ENCODE assay signal across 8 cellular contexts in the genomic region with DNA sequence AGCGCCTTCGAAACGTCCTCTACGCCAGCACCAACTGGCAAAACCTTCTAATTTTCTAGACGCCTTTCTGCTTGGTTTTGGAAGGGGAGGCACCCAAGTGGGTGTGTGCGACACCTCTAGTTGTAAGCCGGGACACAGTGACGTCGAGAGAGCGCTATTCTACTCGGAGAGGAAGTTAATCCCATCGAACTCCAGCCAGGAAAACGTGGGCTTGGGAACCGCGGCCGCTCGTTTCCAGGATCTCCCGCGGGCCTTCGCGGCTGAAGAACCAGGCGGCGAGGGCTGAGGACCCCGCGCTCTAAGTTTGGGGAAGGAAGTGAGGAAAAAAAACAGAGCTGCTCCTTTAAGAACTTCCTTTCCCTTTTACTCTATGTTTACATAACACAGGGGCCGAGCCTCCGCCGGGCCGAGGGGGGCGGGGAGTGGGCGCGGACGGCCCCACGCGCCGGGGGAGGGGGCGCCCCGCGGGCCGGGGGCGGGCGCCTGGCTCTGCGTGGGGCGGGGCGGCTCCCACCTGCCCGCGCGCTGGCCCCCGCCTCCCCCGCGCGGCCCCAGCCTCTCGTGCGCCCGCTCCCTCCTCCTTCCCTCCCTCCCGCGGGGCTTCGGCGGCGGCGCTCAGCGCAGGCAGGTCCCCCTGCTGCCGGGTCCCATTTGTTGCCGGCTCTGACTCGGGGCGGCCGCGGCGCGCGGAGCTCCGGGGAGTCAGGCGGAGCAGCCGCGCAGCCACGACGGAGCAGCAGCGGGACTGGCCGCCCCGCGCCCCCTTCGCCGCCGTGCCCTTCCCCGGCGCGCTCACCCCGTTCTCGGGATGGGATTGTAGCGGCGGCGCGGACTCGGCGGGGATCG.
DNase-seq lines count a peak whose midpoint lies in the region; ATAC-seq and TF ChIP-seq lines count a peak whose summit lies in the region.

A gene with protein sequence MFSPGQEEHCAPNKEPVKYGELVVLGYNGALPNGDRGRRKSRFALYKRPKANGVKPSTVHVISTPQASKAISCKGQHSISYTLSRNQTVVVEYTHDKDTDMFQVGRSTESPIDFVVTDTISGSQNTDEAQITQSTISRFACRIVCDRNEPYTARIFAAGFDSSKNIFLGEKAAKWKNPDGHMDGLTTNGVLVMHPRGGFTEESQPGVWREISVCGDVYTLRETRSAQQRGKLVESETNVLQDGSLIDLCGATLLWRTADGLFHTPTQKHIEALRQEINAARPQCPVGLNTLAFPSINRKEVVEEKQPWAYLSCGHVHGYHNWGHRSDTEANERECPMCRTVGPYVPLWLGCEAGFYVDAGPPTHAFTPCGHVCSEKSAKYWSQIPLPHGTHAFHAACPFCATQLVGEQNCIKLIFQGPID (plus strand): TSS at position 647 of the 846 bp plus-strand sequence. CDS start 250 bp downstream, outside the sequence.

- H3K4me1 Mint-ChIP-seq in activated T-cell treated with anti-CD3 and anti-CD28 coated beads, Interleukin-2, amount 50 U/mL, for 24 hours (ENCODE audit: low read depth) = peaks cover 41% of the 10 kb centered on the region

- H3K27ac Mint-ChIP-seq in activated T-cell treated with anti-CD3 and anti-CD28 coated beads, Interleukin-2, amount 50 U/mL, for 24 hours = peak within 1 kb of the TSS; percentile 78

- DNase-seq in CD1c-positive myeloid dendritic cell (ENCODE audit: extremely low spot score) = peak; percentile 77
- DNase-seq in OCI-M1 (lab: John Stamatoyannopoulos, UW) = peak; percentile 77
- DNase-seq in activated T-cell treated with anti-CD3 and anti-CD28 coated beads, Interleukin-2, amount 50 U/mL, for 24 hours = peak; percentile 78
- DNase-seq in erythroblast (lab: John Stamatoyannopoulos, UW) = peak; percentile 66 to 82
- DNase-seq in stimulated activated CD8-positive, alpha-beta memory T cell treated with anti-CD3 and anti-CD28 coated beads, Interleukin-4, amount 100 ng/mL, for 4 hours (ENCODE audit: low read depth in 2 of 2, low spot score in 1 of 2) = peak; percentile 40 to 65

- H3K27me3 ChIP-seq in HUES6 (ENCODE audit: control insufficient read depth, insufficient read depth, low read length) (peaks cover 28% of the 10 kb centered on the region), mucosa of stomach (ENCODE audit: control insufficient read depth, insufficient read depth, low read length) (no peaks in the 10 kb centered on the region)

- H3K4me1 ChIP-seq in HUES6 (ENCODE audit: control insufficient read depth, insufficient read depth, low read length) = peaks cover 18% of the 10 kb centered on the region
- H3K4me1 ChIP-seq in mucosa of stomach (ENCODE audit: control insufficient read depth, insufficient read depth, low read length) = peaks cover 21% of the 10 kb centered on the region

- H3K27ac ChIP-seq in HUES6 (ENCODE audit: low read depth, low read length) = no peak within 1 kb of the TSS; the same call in 1 of the 2 replicates

- H3K36me3 ChIP-seq in HUES6 (ENCODE audit: control insufficient read depth, insufficient read depth, low read length) (no peaks in the 10 kb centered on the region), mucosa of stomach (ENCODE audit: control insufficient read depth, insufficient read depth, low read length) (no peaks in the 10 kb centered on the region)

- H3K9me3 ChIP-seq in HUES6 (ENCODE audit: control insufficient read depth, insufficient read depth, low read depth, low read length) = no peaks in the 10 kb centered on the region
- no peaks in the 10 kb centered on the region for H3K9me3 ChIP-seq in mucosa of stomach (ENCODE audit: control insufficient read depth, low read length)

- H3K9ac ChIP-seq in HUES6 (ENCODE audit: low read length) (peak within 1 kb of the TSS; percentile 70), mucosa of stomach (ENCODE audit: low read length) (peak within 1 kb of the TSS; percentile 87)

- H3K36me3 Mint-ChIP-seq in activated T-cell treated with anti-CD3 and anti-CD28 coated beads, Interleukin-2, amount 50 U/mL, for 24 hours (ENCODE audit: low read depth) = no peaks in the 10 kb centered on the region

- H3K27me3 Mint-ChIP-seq in activated T-cell treated with anti-CD3 and anti-CD28 coated beads, Interleukin-2, amount 50 U/mL, for 24 hours = peaks cover 19% of the 10 kb centered on the region

- no peak for TF ChIP-seq POLR2A in erythroblast (IDR thresholded peaks at IDR 0.05; ENCODE audit: low read length)

- no peaks in the 10 kb centered on the region for H3K9me3 Mint-ChIP-seq in activated T-cell treated with anti-CD3 and anti-CD28 coated beads, Interleukin-2, amount 50 U/mL, for 24 hours

- peak; percentile 56 for ATAC-seq in GM21360 (IDR thresholded peaks at IDR 0.05; ENCODE audit: unreplicated experiment)

- peak within 1 kb of the TSS; percentile 86 for H3K4me3 Mint-ChIP-seq in activated T-cell treated with anti-CD3 and anti-CD28 coated beads, Interleukin-2, amount 50 U/mL, for 24 hours

- H3K4me3 ChIP-seq in HUES6 (ENCODE audit: low read depth, low read length) = peak within 1 kb of the TSS; percentile 94
- peak within 1 kb of the TSS; percentile 44 for H3K4me3 ChIP-seq in mucosa of stomach (ENCODE audit: low read length)
